In genomic region chr16:11439790-11440656, GRCh38 we compare ENCODE assay signal across 24 cellular contexts.
"Had no signal": no experiment of that assay in that cellular context is flagged by ENCODE, and none has a peak within 500 bp of the region (broad histone marks: within the 10 kb centered on the region; RNA-seq: fewer than 3 reads in every experiment).

No MANE protein-coding gene starts in this region.

- DNase-seq: activated CD4-positive, alpha-beta T cell treated with anti-CD3 and anti-CD28 coated beads, Interleukin-2, amount 10 ng/mL, durations not matched to agents 7 days and 5 days; activated CD4-positive, CD25-positive, alpha-beta regulatory T cell treated with anti-CD3 and anti-CD28 coated beads, Interleukin-2, amount 50 U/mL, for 72 hours; activated CD8-positive, alpha-beta memory T cell treated with anti-CD3 and anti-CD28 coated beads, Interleukin-2, amount 10 ng/mL, durations not matched to agents 7 days and 5 days; activated CD8-positive, alpha-beta T cell treated with anti-CD3 and anti-CD28 coated beads for 36 hours; activated gamma-delta T cell; activated naive CD4-positive, alpha-beta T cell treated with anti-CD3 and anti-CD28 coated beads, Interleukin-2, amount 50 U/mL, for 16 hours; activated naive CD8-positive, alpha-beta T cell treated with anti-CD3 and anti-CD28 coated beads, Interleukin-2, amount 50 U/mL, for 24 hours; activated T-cell treated with anti-CD3 and anti-CD28 coated beads for 4 hours; kidney; naive thymus-derived CD4-positive, alpha-beta T cell; ovary; stimulated activated CD4-positive, alpha-beta T cell treated with anti-CD3 and anti-CD28 coated beads, Interleukin-2, amount 100 ng/mL, for 24 hours; stimulated activated naive B cell treated with anti-CD40 and anti-IgM and Interleukin-4, amounts not matched to agents 10 μg/mL and 1 μg/mL and 100 μg/mL, for 72 hours; transverse colon; uterus had no signal

- H3K4me1 ChIP-seq: left lung, prostate gland, right atrium auricular region, transverse colon, uterus had no signal

- H3K27ac Mint-ChIP-seq: activated CD4-positive, alpha-beta T cell treated with anti-CD3 and anti-CD28 coated beads, Interleukin-2, amount 10 ng/mL, durations not matched to agents 7 days and 5 days; activated CD8-positive, alpha-beta memory T cell treated with anti-CD3 and anti-CD28 coated beads, Interleukin-2, amount 10 ng/mL, durations not matched to agents 7 days and 5 days; activated CD8-positive, alpha-beta T cell treated with anti-CD3 and anti-CD28 coated beads for 36 hours; activated naive CD8-positive, alpha-beta T cell treated with anti-CD3 and anti-CD28 coated beads, Interleukin-2, amount 50 U/mL, for 24 hours; naive thymus-derived CD4-positive, alpha-beta T cell; stimulated activated naive B cell treated with anti-CD40 and anti-IgM and Interleukin-4, amounts not matched to agents 10 μg/mL and 1 μg/mL and 100 μg/mL, for 72 hours; T-helper 2 cell treated with Interferon-gamma antibody and Interleukin-4, amounts not matched to agents 5 μg/mL and 100 μg/mL, for 36 hours had no signal

- H3K4me3 ChIP-seq: cardiac muscle cell, left lung, lung, ovary, prostate gland, right atrium auricular region, transverse colon, uterus had no signal

- H3K9me3 ChIP-seq: prostate gland had no signal

- H3K36me3 ChIP-seq: cardiac muscle cell, left lung, neutrophil, ovary, prostate gland, right atrium auricular region, transverse colon, uterus had no signal

- H3K27me3 ChIP-seq: cardiac muscle cell, left lung, neutrophil, ovary, right atrium auricular region, transverse colon, uterus had no signal

- H3K4me1 Mint-ChIP-seq: activated CD4-positive, alpha-beta T cell treated with anti-CD3 and anti-CD28 coated beads, Interleukin-2, amount 10 ng/mL, durations not matched to agents 7 days and 5 days; activated CD8-positive, alpha-beta memory T cell treated with anti-CD3 and anti-CD28 coated beads, Interleukin-2, amount 10 ng/mL, durations not matched to agents 7 days and 5 days; activated naive CD8-positive, alpha-beta T cell treated with anti-CD3 and anti-CD28 coated beads, Interleukin-2, amount 50 U/mL, for 24 hours; naive thymus-derived CD4-positive, alpha-beta T cell; stimulated activated naive B cell treated with anti-CD40 and anti-IgM and Interleukin-4, amounts not matched to agents 10 μg/mL and 1 μg/mL and 100 μg/mL, for 72 hours had no signal

- H3K27me3 Mint-ChIP-seq: activated CD4-positive, alpha-beta T cell treated with anti-CD3 and anti-CD28 coated beads, Interleukin-2, amount 10 ng/mL, durations not matched to agents 7 days and 5 days; activated CD8-positive, alpha-beta T cell treated with anti-CD3 and anti-CD28 coated beads for 36 hours; naive thymus-derived CD4-positive, alpha-beta T cell had no signal

- ATAC-seq: activated CD8-positive, alpha-beta memory T cell treated with anti-CD3 and anti-CD28 coated beads, Interleukin-2, amount 10 ng/mL, durations not matched to agents 7 days and 5 days; activated CD8-positive, alpha-beta T cell treated with anti-CD3 and anti-CD28 coated beads for 36 hours; activated naive CD8-positive, alpha-beta T cell treated with anti-CD3 and anti-CD28 coated beads, Interleukin-2, amount 50 U/mL, for 24 hours; left lung; naive thymus-derived CD4-positive, alpha-beta T cell; stimulated activated naive B cell treated with anti-CD40 and anti-IgM and Interleukin-4, amounts not matched to agents 10 μg/mL and 1 μg/mL and 100 μg/mL, for 72 hours had no signal

- H3K4me3 Mint-ChIP-seq: activated CD4-positive, alpha-beta T cell treated with anti-CD3 and anti-CD28 coated beads, Interleukin-2, amount 10 ng/mL, durations not matched to agents 7 days and 5 days; activated CD8-positive, alpha-beta memory T cell treated with anti-CD3 and anti-CD28 coated beads, Interleukin-2, amount 10 ng/mL, durations not matched to agents 7 days and 5 days; activated CD8-positive, alpha-beta T cell treated with anti-CD3 and anti-CD28 coated beads for 36 hours; activated naive CD8-positive, alpha-beta T cell treated with anti-CD3 and anti-CD28 coated beads, Interleukin-2, amount 50 U/mL, for 24 hours; naive thymus-derived CD4-positive, alpha-beta T cell; stimulated activated naive B cell treated with anti-CD40 and anti-IgM and Interleukin-4, amounts not matched to agents 10 μg/mL and 1 μg/mL and 100 μg/mL, for 72 hours; T-helper 2 cell treated with Interferon-gamma antibody and Interleukin-4, amounts not matched to agents 5 μg/mL and 100 μg/mL, for 36 hours had no signal

- H3K27ac ChIP-seq: cardiac muscle cell, epithelial cell of prostate, left lung, neutrophil, ovary, prostate gland, right atrium auricular region, transverse colon, uterus, VCaP had no signal
